1 cellular context compared by ENCODE assay signal in the genomic region with DNA sequence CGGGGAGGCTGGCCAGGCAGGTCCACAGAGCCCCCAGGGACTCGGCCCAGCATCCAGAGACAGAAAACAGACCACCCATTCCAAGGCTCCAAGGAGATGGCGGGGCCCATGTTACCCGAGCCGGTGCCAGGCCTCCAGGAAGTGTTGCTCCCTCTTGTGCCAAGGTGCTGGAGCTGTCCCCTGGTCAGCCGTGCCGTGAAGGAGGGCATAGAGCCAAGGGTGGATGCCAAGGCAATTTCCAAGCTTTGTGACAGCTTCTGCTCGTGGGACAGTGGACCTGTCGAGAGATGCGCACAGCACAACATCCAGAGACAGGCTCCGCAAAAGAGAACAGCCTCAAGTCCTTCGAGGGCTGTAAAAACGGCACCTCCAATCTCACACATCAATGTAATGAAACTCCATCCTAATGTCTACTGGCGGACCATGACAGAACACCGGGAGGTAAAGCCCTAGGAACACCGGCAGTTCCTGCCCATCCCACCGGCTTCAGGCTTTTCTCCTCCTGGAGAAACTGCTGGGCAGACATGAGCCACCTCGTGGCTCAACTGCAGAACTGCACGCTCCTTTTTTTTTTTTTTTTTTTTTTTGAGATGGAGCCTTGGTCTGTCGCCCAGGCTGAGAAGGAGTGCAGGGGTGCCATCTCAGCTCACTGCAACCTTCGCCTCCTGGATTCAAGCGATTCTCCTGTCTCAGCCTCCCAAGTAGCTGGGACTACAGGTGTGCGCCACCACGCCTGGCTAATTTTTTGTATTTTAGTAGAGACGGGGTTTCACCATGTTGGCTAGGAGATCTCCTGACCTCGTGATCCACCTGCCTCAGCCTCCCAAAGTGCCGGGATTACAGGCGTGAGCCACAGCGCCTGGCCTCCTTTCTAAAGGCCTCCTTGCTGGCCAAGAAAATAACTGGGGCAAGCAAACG.
TF ChIP-seq lines count a peak whose summit lies in the region.

No MANE protein-coding gene starts in this region.

TF ChIP-seq in GM12878, 131 proteins besides CTCF, POLR2A, EP300 and RAD21:
- TF ChIP-seq MTA2 (IDR thresholded peaks at IDR 0.05; ENCODE audit: low read depth) = no peak
- TF ChIP-seq ZNF384 (IDR thresholded peaks at IDR 0.05; ENCODE audit: borderline replicate concordance, low read depth, low read length) = peak; percentile 97
- no peak for TF ChIP-seq LARP7 (IDR thresholded peaks at IDR 0.05)
- TF ChIP-seq SMC3 (IDR thresholded peaks at IDR 0.05; ENCODE audit: borderline replicate concordance, low read length) = peak; percentile 70
- TF ChIP-seq YY1 (IDR thresholded peaks at IDR 0.05; ENCODE audit: low read depth, low read length) = peak; percentile 65; the same call in 1 of the 2 replicates
